ENCODE assay signal across 8 cellular contexts in genomic region chr1:23801338-23801748, GRCh38.
A peak's percentile ranks its signal among the peaks of the same experiment; 100 is the strongest.
DNase-seq lines count a peak whose midpoint lies in the region; ATAC-seq and TF ChIP-seq lines count a peak whose summit lies in the region.

No MANE protein-coding gene starts in this region.

- peak overlapping the region; percentile 79 for H3K4me3 ChIP-seq in WI38 (ENCODE audit: low read depth, low read length)
- peak overlapping the region; percentile 87 for H3K4me3 ChIP-seq in iPS-15b (ENCODE audit: low read depth, low read length)

- H3K9ac ChIP-seq in iPS-15b (ENCODE audit: low read depth, low read length) = no peak overlapping the region

- no peaks in the 10 kb centered on the region for H3K9me3 ChIP-seq in iPS-15b (ENCODE audit: control insufficient read depth, insufficient read depth, low read length)

- peak overlapping the region; percentile 68 to 87 for H3K27ac Mint-ChIP-seq in stimulated activated naive CD8-positive, alpha-beta T cell treated with anti-CD3 and anti-CD28 coated beads, Interleukin-15, amount 100 ng/mL, for 72 hours

- H3K4me3 Mint-ChIP-seq in stimulated activated naive CD8-positive, alpha-beta T cell treated with anti-CD3 and anti-CD28 coated beads, Interleukin-15, amount 100 ng/mL, for 72 hours = peak overlapping the region; percentile 93 to 98

- peaks cover 24% of the 10 kb centered on the region for H3K36me3 ChIP-seq in iPS-15b (ENCODE audit: control insufficient read depth, insufficient read depth, low read length)

- peaks cover 42% of the 10 kb centered on the region for H3K4me1 Mint-ChIP-seq in stimulated activated naive CD8-positive, alpha-beta T cell treated with anti-CD3 and anti-CD28 coated beads, Interleukin-15, amount 100 ng/mL, for 72 hours

- peaks cover 5% of the 10 kb centered on the region for H3K4me1 ChIP-seq in iPS-15b (ENCODE audit: control insufficient read depth, insufficient read depth, low read length)

- no peak for ATAC-seq in stimulated activated naive CD8-positive, alpha-beta T cell treated with anti-CD3 and anti-CD28 coated beads, Interleukin-15, amount 100 ng/mL, for 72 hours
- ATAC-seq in GM21526 (IDR thresholded peaks at IDR 0.05; ENCODE audit: low FRiP score, unreplicated experiment) = no peak

- no peak for TF ChIP-seq CTCF in WI38 (IDR thresholded peaks at IDR 0.05; ENCODE audit: low read depth, low read length)
- TF ChIP-seq CTCF in GM13977 (IDR thresholded peaks at IDR 0.05; ENCODE audit: extremely low read depth, insufficient read depth, missing control alignments) = no peak

- in situ Hi-C loops in GM13977 (cut with MboI; ENCODE audit: low pct_unique_long_range_greater_than_20kb, low sequenced_read_pairs, unreplicated experiment) = no loop called here

- no peaks in the 10 kb centered on the region for H3K27me3 Mint-ChIP-seq in stimulated activated naive CD8-positive, alpha-beta T cell treated with anti-CD3 and anti-CD28 coated beads, Interleukin-15, amount 100 ng/mL, for 72 hours

- H3K27me3 ChIP-seq in iPS-15b (ENCODE audit: control insufficient read depth, insufficient read depth, low read length) = peaks cover 10% of the 10 kb centered on the region

- DNase-seq in NCI-H748 (lab: John Stamatoyannopoulos, UW; ENCODE audit: unreplicated experiment) (peak; percentile 53), NCI-H748 treated with DMSO at 0.1 percent for 48 hours (lab: John Stamatoyannopoulos, UW) (no peak), GM13977 (ENCODE audit: low spot score) (no peak)
- no peak for DNase-seq in stimulated activated naive CD8-positive, alpha-beta T cell treated with anti-CD3 and anti-CD28 coated beads, Interleukin-15, amount 100 ng/mL, for 72 hours
- DNase-seq in activated effector memory CD4-positive, alpha-beta T cell treated with Interleukin-2 at 50 U/mL for 16 hours = no peak

- no peaks in the 10 kb centered on the region for H3K9me3 Mint-ChIP-seq in stimulated activated naive CD8-positive, alpha-beta T cell treated with anti-CD3 and anti-CD28 coated beads, Interleukin-15, amount 100 ng/mL, for 72 hours
